In the genomic region with DNA sequence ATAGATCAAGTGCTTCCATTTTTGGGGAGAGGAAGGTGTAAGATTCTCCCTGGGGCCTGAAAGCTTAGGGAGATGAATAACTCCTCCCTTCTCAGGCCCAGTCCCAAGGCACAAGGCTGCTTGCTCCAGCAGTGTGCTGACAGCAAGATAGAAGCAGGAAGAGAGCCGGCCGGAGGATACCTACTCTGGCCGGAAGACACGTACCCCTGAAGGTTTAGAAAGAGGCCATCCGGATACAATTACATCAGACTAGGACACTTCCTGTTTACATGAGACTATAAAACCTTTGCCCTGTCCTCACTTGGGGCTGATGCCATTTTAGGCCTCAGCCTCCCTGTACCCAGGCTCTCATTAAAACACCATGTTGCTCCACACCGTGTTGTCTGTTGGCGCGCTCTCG, we compare ENCODE assay signal across 27 cellular contexts.
DNase-seq lines count a peak whose midpoint lies in the region; ATAC-seq, FAIRE-seq and TF ChIP-seq lines count a peak whose summit lies in the region.
"Had no signal": no experiment of that assay in that cellular context is flagged by ENCODE, and none has a peak within 500 bp of the region (broad histone marks: within the 10 kb centered on the region; RNA-seq: fewer than 3 reads in every experiment).

No MANE protein-coding gene starts in this region.

- H3K9ac ChIP-seq in HepG2 (ENCODE audit: insufficient read depth, low read depth, low read length) (no peak overlapping the region), K562 (ENCODE audit: insufficient read depth in 1 of 2, low read depth in 2 of 2, low read length in 2 of 2) (no peak overlapping the region)
- H3K9ac ChIP-seq: BLaER1 treated with 17β-estradiol and CSF1 and Interleukin-3, amounts not matched to agents 10 nM and 100 nM; GM23248 had no signal

- no peaks in the 10 kb centered on the region for H3K36me3 ChIP-seq in right lobe of liver
- no peaks in the 10 kb centered on the region for H3K36me3 ChIP-seq in HepG2 (replicated peaks in 1 of 2; ENCODE audit: control insufficient read depth in 1 of 2, insufficient read depth in 2 of 2, low read length in 2 of 2)
- H3K36me3 ChIP-seq in K562 (ENCODE audit: control insufficient read depth, insufficient read depth, low read length): no peaks in the 10 kb centered on the region
- H3K36me3 ChIP-seq in spleen: no peaks in the 10 kb centered on the region
- no peaks in the 10 kb centered on the region for H3K36me3 ChIP-seq in adrenal gland (replicated peaks in 1 of 2)
- H3K36me3 ChIP-seq: BE2C; BLaER1 treated with 17β-estradiol and CSF1 and Interleukin-3, amounts not matched to agents 10 nM and 100 nM had no signal

- H3K27me3 ChIP-seq in right lobe of liver (no peaks in the 10 kb centered on the region), HepG2 (ENCODE audit: control insufficient read depth in 1 of 2, insufficient read depth in 2 of 2, low read length in 2 of 2) (no peaks in the 10 kb centered on the region), K562 (ENCODE audit: control insufficient read depth in 2 of 2, insufficient read depth in 2 of 2, low read length in 2 of 2) (peaks cover 0 to 4% of the 10 kb centered on the region in 2 experiments; a peak in 2 of 5 replicates), spleen (replicated peaks in 1 of 7) (peaks cover 0 to 12% (median 0%) of the 10 kb centered on the region in 7 donors), adrenal gland (no peaks in the 10 kb centered on the region)
- H3K27me3 ChIP-seq: BE2C; BLaER1 treated with 17β-estradiol and CSF1 and Interleukin-3, amounts not matched to agents 10 nM and 100 nM had no signal

- no peak overlapping the region for H2AFZ ChIP-seq in HepG2 (ENCODE audit: low read length)
- no peak overlapping the region for H2AFZ ChIP-seq in K562 (ENCODE audit: low read depth, low read length)
- H2AFZ ChIP-seq: GM23248 had no signal

- in situ Hi-C loops in HepG2 (cut with HindIII; ENCODE audit: extremely low pct_ligation_motif_present, low pct_unique_long_range_greater_than_20kb) (no loop called here), K562 (cut with MboI) (no loop called here)

- H3K4me2 ChIP-seq in HepG2 (ENCODE audit: low read depth, low read length): no peak overlapping the region
- no peak overlapping the region for H3K4me2 ChIP-seq in K562 (ENCODE audit: insufficient read depth, low read length)
- H3K4me2 ChIP-seq: A549; BLaER1 treated with 17β-estradiol and CSF1 and Interleukin-3, amounts not matched to agents 10 nM and 100 nM had no signal

- H3K79me2 ChIP-seq in HepG2 (ENCODE audit: insufficient read depth, low read length): no peaks in the 10 kb centered on the region
- H3K79me2 ChIP-seq in K562 (ENCODE audit: control insufficient read depth, insufficient read depth, low read length): no peaks in the 10 kb centered on the region

- BruUV-seq in HepG2 (replicated peaks; lab: Mats Ljungman, UMichigan) (no TSS peak), K562 (replicated peaks; lab: Mats Ljungman, UMichigan) (no TSS peak)

- intact Hi-C loops in right lobe of liver (cut with DNase I) (no loop called here), HepG2 (cut with micrococcal nuclease; ENCODE audit: unreplicated experiment) (no loop called here), K562 (cut with micrococcal nuclease) (no loop called here), spleen (cut with DNase I; ENCODE audit: low total_unique reads) (no loop called here), adrenal gland (cut with DNase I) (no loop called here)

- no peaks in the 10 kb centered on the region for H4K20me1 ChIP-seq in HepG2 (ENCODE audit: insufficient read depth, low read length)
- no peaks in the 10 kb centered on the region for H4K20me1 ChIP-seq in K562 (replicated peaks; ENCODE audit: control insufficient read depth, insufficient read depth, low read length)
- H4K20me1 ChIP-seq: BLaER1 treated with 17β-estradiol and CSF1 and Interleukin-3, amounts not matched to agents 10 nM and 100 nM had no signal

- 88% methylated on average over 4 of the region's 9 CpGs for WGBS in right lobe of liver (ENCODE audit: insufficient coverage, low coverage, low lambda C conversion rate, missing lambda C conversion rate)
- 90% methylated on average over 9 of the region's 9 CpGs for WGBS in HepG2 (ENCODE audit: low lambda C conversion rate)
- WGBS in K562 (ENCODE audit: insufficient coverage, low coverage, missing lambda C conversion rate): 27% methylated on average over 9 of the region's 9 CpGs
- WGBS in spleen, 5 donors: 58 to 83% (median 73%) methylated on average over 9 of the region's 9 CpGs
- WGBS in adrenal gland, 4 donors: 77 to 93% (median 89%) methylated on average over 9 of the region's 9 CpGs

- DNase-seq in NOMO-1 treated with DMSO at 0.1 percent for 48 hours (lab: John Stamatoyannopoulos, UW; ENCODE audit: unreplicated experiment) (peak; percentile 2), NOMO-1 treated with dmso at 0.1 percent for 144 hours (lab: John Stamatoyannopoulos, UW; ENCODE audit: unreplicated experiment) (no peak), right lobe of liver (peak in 1 of 3 donors; percentile 31), HepG2 (ENCODE audit: low spot score) (no peak), K562 (ENCODE audit: extremely low read depth in 1 of 4, low spot score in 3 of 4) (no peak), spleen (peak; percentile 76), adrenal gland (no peak)
- DNase-seq: 8988T; ACHN; AML-193; BE2C; CD4-positive, alpha-beta T cell; CD8-positive, alpha-beta memory T cell; DMS 273 treated with DMSO at 0.1 percent for 48 hours; DMS79; EL; GDM1; GM23248; H7; HCEC 1CT had no signal

- CTCF ChIA-PET in HepG2 (lab: Yijun Ruan, JAX; ENCODE audit: low intra/inter-chr PET ratio, low total read pairs) (no interaction called here), K562 (lab: Yijun Ruan, JAX; ENCODE audit: low intra/inter-chr PET ratio) (no interaction called here)

- TF ChIP-seq RAD21 in HepG2 (CRISPR knock-in tag; IDR thresholded peaks at IDR 0.05): no peak
- no peak for TF ChIP-seq RAD21 in K562 (CRISPR knock-in tag; conservative IDR thresholded peaks at IDR 0.05 in 1 of 2, IDR thresholded peaks at IDR 0.05 in 1 of 2)

- H3K9me1 ChIP-seq in K562 (ENCODE audit: control insufficient read depth, insufficient read depth, low read length): no peaks in the 10 kb centered on the region

- no peak for TF ChIP-seq POLR2A in right lobe of liver (IDR thresholded peaks at IDR 0.05)
- TF ChIP-seq POLR2A in HepG2 (IDR thresholded peaks at IDR 0.05; ENCODE audit: insufficient read depth in 1 of 2, low read depth in 2 of 2, low read length in 2 of 2): no peak
- TF ChIP-seq POLR2A in K562 (conservative IDR thresholded peaks at IDR 0.05): no peak
- no peak for TF ChIP-seq POLR2A in spleen (IDR thresholded peaks at IDR 0.05)
- TF ChIP-seq POLR2A in adrenal gland (IDR thresholded peaks at IDR 0.05): no peak

- H3K4me1 ChIP-seq in right lobe of liver: no peaks in the 10 kb centered on the region
- H3K4me1 ChIP-seq in HepG2 (ENCODE audit: insufficient read depth, low read length): no peaks in the 10 kb centered on the region
- no peaks in the 10 kb centered on the region; a peak in 2 of 5 replicates for H3K4me1 ChIP-seq in K562 (replicated peaks in 1 of 2; ENCODE audit: control insufficient read depth in 2 of 2, insufficient read depth in 2 of 2, low read length in 2 of 2)
- no peaks in the 10 kb centered on the region for H3K4me1 ChIP-seq in spleen
- H3K4me1 ChIP-seq in adrenal gland (replicated peaks in 1 of 2): no peaks in the 10 kb centered on the region
- H3K4me1 ChIP-seq: A549; BE2C; BLaER1 treated with 17β-estradiol and CSF1 and Interleukin-3, amounts not matched to agents 10 nM and 100 nM had no signal

- TF ChIP-seq EP300 in HepG2 (IDR thresholded peaks at IDR 0.05; ENCODE audit: low read depth in 2 of 2, low read length in 2 of 2): no peak
- TF ChIP-seq EP300 in HepG2 (CRISPR knock-in tag; IDR thresholded peaks at IDR 0.05; ENCODE audit: borderline replicate concordance): no peak
- TF ChIP-seq EP300 in K562 (IDR thresholded peaks at IDR 0.05; ENCODE audit: low read length): no peak

- POLR2A ChIA-PET in HepG2 (lab: Yijun Ruan, JAX): no interaction called here
- POLR2A ChIA-PET in K562 (lab: Yijun Ruan, JAX): no interaction called here

- TF ChIP-seq CTCF in right lobe of liver (IDR thresholded peaks at IDR 0.05): no peak
- no peak for TF ChIP-seq CTCF in HepG2 (CRISPR knock-in tag; IDR thresholded peaks at IDR 0.05)
- no peak for TF ChIP-seq CTCF in K562 (IDR thresholded peaks at IDR 0.05 in 2 of 3, conservative IDR thresholded peaks at IDR 0.05 in 1 of 3; ENCODE audit: insufficient read depth in 2 of 3, low read depth in 1 of 3, low read length in 3 of 3)
- no peak for TF ChIP-seq CTCF in spleen (IDR thresholded peaks at IDR 0.05 in 8 of 11, conservative IDR thresholded peaks at IDR 0.05 in 3 of 11)
- TF ChIP-seq CTCF in adrenal gland (IDR thresholded peaks at IDR 0.05): no peak

- H3K9me3 ChIP-seq in right lobe of liver (no peaks in the 10 kb centered on the region), HepG2 (ENCODE audit: low read length) (no peaks in the 10 kb centered on the region), K562 (replicated peaks; ENCODE audit: control insufficient read depth, insufficient read depth, low read depth, low read length) (no peaks in the 10 kb centered on the region), spleen (no peaks in the 10 kb centered on the region), adrenal gland (replicated peaks in 1 of 3) (peaks cover 0 to 5% (median 0%) of the 10 kb centered on the region in 3 donors)
- H3K9me3 ChIP-seq: BE2C; BLaER1 treated with 17β-estradiol and CSF1 and Interleukin-3, amounts not matched to agents 10 nM and 100 nM had no signal

- H3K4me3 ChIP-seq in right lobe of liver: no peak overlapping the region
- H3K4me3 ChIP-seq in HepG2 (replicated peaks in 1 of 3; ENCODE audit: insufficient read depth in 1 of 3, low read depth in 2 of 3, low read length in 3 of 3): no peak overlapping the region
- H3K4me3 ChIP-seq in K562: no peak overlapping the region
- H3K4me3 ChIP-seq in spleen: peak overlapping the region in 1 of 8 donors; percentile 34
- H3K4me3 ChIP-seq in adrenal gland: no peak overlapping the region
- H3K4me3 ChIP-seq: A549; BLaER1 treated with 17β-estradiol and CSF1 and Interleukin-3, amounts not matched to agents 10 nM and 100 nM; GM12878; GM23248 had no signal

- ATAC-seq in right lobe of liver (peak; percentile 33 to 76 (median 53)), HepG2 (no peak), K562 (no peak), HG03457 (IDR thresholded peaks at IDR 0.05; ENCODE audit: unreplicated experiment) (no peak)
- ATAC-seq: A549, GM12878 had no signal

- FAIRE-seq in HepG2 (lab: Jason Lieb, UNC) (no peak), K562 (lab: Jason Lieb, UNC) (no peak)
- FAIRE-seq: A549, D721Med, GM12878, GM19239, H1 had no signal

- H3K27ac ChIP-seq in right lobe of liver (no peak overlapping the region), HepG2 (ENCODE audit: extremely low read length, insufficient read depth, low read length) (no peak overlapping the region), K562 (ENCODE audit: extremely low read depth, low read depth, low read length) (no peak overlapping the region), spleen (peak overlapping the region in 6 of 8 donors; percentile 4 to 85 (median 56)), adrenal gland (no peak overlapping the region)
- H3K27ac ChIP-seq: A549; BLaER1 treated with 17β-estradiol and CSF1 and Interleukin-3, amounts not matched to agents 10 nM and 100 nM; GM23248 had no signal

TF ChIP-seq in K562, 482 proteins besides CTCF, POLR2A, EP300 and RAD21 (continues in another document):
- TF ChIP-seq TRIM24 (IDR thresholded peaks at IDR 0.05): no peak

Comparison
In these comparisons a context has a peak if more than half of its experiments do, and no peak if none do; other contexts are left out.
1. DNase-seq: peak in NOMO-1 treated with DMSO at 0.1 percent for 48 hours (single experiment) and spleen (single experiment); none in NOMO-1 treated with dmso at 0.1 percent for 144 hours (single experiment), HepG2 (single experiment), K562 (0 of 4) and adrenal gland (0 of 7).
2. ATAC-seq: peak in right lobe of liver (4 of 4); none in HepG2 (single experiment), K562 (single experiment) and HG03457 (single experiment).
3. H3K27ac ChIP-seq: peak in spleen (6 of 8); none in right lobe of liver (0 of 3), HepG2 (single experiment), K562 (single experiment) and adrenal gland (0 of 5).